In genomic region chr12:57129311-57130288, GRCh38 we compare ENCODE assay signal across 6 cellular contexts. TPM values are rescaled to one million over a fixed set of nuclear protein-coding genes. Genes with fewer than 3 reads are reported as not detected.
DNase-seq lines count a peak whose midpoint lies in the region; ATAC-seq and TF ChIP-seq lines count a peak whose summit lies in the region.

No MANE protein-coding gene starts in this region.

- H3K27ac Mint-ChIP-seq in MCF 10A (ENCODE audit: low read depth, unreplicated experiment) = no peak overlapping the region
- no peak overlapping the region for H3K27ac Mint-ChIP-seq in nephron progenitor cell

- H3K9me3 Mint-ChIP-seq in MCF 10A (ENCODE audit: unreplicated experiment) = no peaks in the 10 kb centered on the region
- H3K9me3 Mint-ChIP-seq in nephron progenitor cell = no peaks in the 10 kb centered on the region

- peaks cover 47% of the 10 kb centered on the region for H3K4me1 Mint-ChIP-seq in MCF 10A (ENCODE audit: insufficient read depth, unreplicated experiment)
- H3K4me1 Mint-ChIP-seq in nephron progenitor cell = peaks cover 67% of the 10 kb centered on the region

- H3K4me3 Mint-ChIP-seq in MCF 10A (ENCODE audit: unreplicated experiment) (peak overlapping the region; percentile 86), nephron progenitor cell (peak overlapping the region; percentile 90)

- no peaks in the 10 kb centered on the region for H3K27me3 Mint-ChIP-seq in MCF 10A (ENCODE audit: insufficient read depth, unreplicated experiment)
- H3K27me3 Mint-ChIP-seq in nephron progenitor cell (ENCODE audit: low read depth, poor library complexity) = peaks cover 22% of the 10 kb centered on the region

- ATAC-seq in GM18517 (IDR thresholded peaks at IDR 0.05; ENCODE audit: unreplicated experiment) (no peak), sciatic nerve (no peak)

- BruUV-seq in MCF 10A (replicated peaks; lab: Mats Ljungman, UMichigan) = no TSS peak

- H3K36me3 Mint-ChIP-seq in MCF 10A (ENCODE audit: insufficient read depth, unreplicated experiment) = no peaks in the 10 kb centered on the region
- H3K36me3 Mint-ChIP-seq in nephron progenitor cell (ENCODE audit: low read depth) = no peaks in the 10 kb centered on the region

- DNase-seq in HCEC 1CT (peak; percentile 84), MCF 10A (ENCODE audit: unreplicated experiment) (peak; percentile 52), nephron progenitor cell (peak; percentile 29), sciatic nerve (ENCODE audit: low spot score) (no peak), GM20000 (ENCODE audit: low spot score) (no peak)

- CTCF ChIA-PET in MCF 10A (lab: Yijun Ruan, JAX) = interaction anchor here (0.5 to 19.4 kb wide), 5 partner anchors 14 to 368 kb away, joined by 3 to 530 read pairs (median 3); no protein-coding TSS in a partner anchor

- TF ChIP-seq CTCF in MCF 10A (IDR thresholded peaks at IDR 0.05; ENCODE audit: unreplicated experiment) = no peak
- TF ChIP-seq CTCF in nephron progenitor cell (IDR thresholded peaks at IDR 0.05) = no peak
- TF ChIP-seq CTCF in GM20000 (IDR thresholded peaks at IDR 0.05; ENCODE audit: extremely low read depth, missing control alignments) = no peak

- intact Hi-C loops in MCF 10A (cut with micrococcal nuclease) = no loop called here
- intact Hi-C loops in sciatic nerve (cut with DNase I) = loop anchor here (5.0 kb wide), 1 partner anchor 48 kb away; no protein-coding TSS in a partner anchor

- POLR2A ChIA-PET in MCF 10A (lab: Yijun Ruan, JAX) = interaction anchor here (0.5 to 6.5 kb wide), 9 partner anchors 18 to 769 kb away, joined by 3 to 111 read pairs (median 8); partner anchors contain the start of genes STAT2 and STAT6

RNA-seq across cellular contexts. Expression of gene LRP1, which starts 1.3 kb away (rescaled TPM):
- total RNA-seq in MCF 10A (2022) = 18.9 and 25.3 TPM in 2 replicates
- total RNA-seq in sciatic nerve = 760 TPM

RNA-seq across cellular contexts. Expression of gene LRP1-AS, which starts 17.8 kb away (rescaled TPM):
- total RNA-seq in MCF 10A (2022) (not detected in 2 replicates), sciatic nerve (not detected)

RNA-seq across cellular contexts. Expression of gene STAT6, which starts 18.4 kb away (rescaled TPM):
- total RNA-seq in MCF 10A (2022) (99.7 and 122 TPM in 2 replicates), sciatic nerve (187 TPM)

RNA-seq across cellular contexts. Expression of gene NAB2, which starts 40.7 kb away (rescaled TPM):
- total RNA-seq in MCF 10A (2022) (25.8 and 30.6 TPM in 2 replicates), sciatic nerve (52.7 TPM)

RNA-seq across cellular contexts. Expression of gene NEMP1, which starts 51.0 kb away (rescaled TPM):
- total RNA-seq in MCF 10A (2022) (17.5 and 22.5 TPM in 2 replicates), sciatic nerve (13.1 TPM)

Comparison
In these comparisons a context has a peak if more than half of its experiments do, and no peak if none do; other contexts are left out.
1. DNase-seq: peak in HCEC 1CT (single experiment), MCF 10A (single experiment) and nephron progenitor cell (single experiment); none in sciatic nerve (single experiment) and GM20000 (single experiment).
2. RNA of gene LRP1, which starts 1.3 kb away (total RNA-seq): 760 TPM in sciatic nerve (single experiment); 18.9 to 25.3 TPM in MCF 10A; every median in the first group is over 10 times any median in the second.